8 cellular contexts compared by ENCODE assay signal in genomic region chr5:133824661-133825254, GRCh38.
DNase-seq lines count a peak whose midpoint lies in the region; ATAC-seq and TF ChIP-seq lines count a peak whose summit lies in the region.

No MANE protein-coding gene starts in this region.

- peak; percentile 63 for DNase-seq in activated CD8-positive, alpha-beta memory T cell treated with anti-CD3 and anti-CD28 coated beads for 24 hours
- no peak for DNase-seq in activated CD8-positive, alpha-beta memory T cell treated with anti-CD3 and anti-CD28 coated beads, Interleukin-2, amount 50 U/mL, for 48 hours
- DNase-seq in PC-9 (no peak), lower lobe of right lung (no peak), NCI-H146 (lab: John Stamatoyannopoulos, UW) (no peak), NCI-H510A treated with DMSO at 0.1 percent for 48 hours (lab: John Stamatoyannopoulos, UW) (no peak)
- DNase-seq in stimulated activated CD8-positive, alpha-beta memory T cell treated with anti-CD3 and anti-CD28 coated beads, Interleukin-4, amount 100 ng/mL, for 48 hours = peak; percentile 46

- intact Hi-C loops in PC-9 (cut with micrococcal nuclease; ENCODE audit: unreplicated experiment) = no loop called here
- intact Hi-C loops in lower lobe of right lung (cut with DNase I) = no loop called here

- CTCF ChIA-PET in PC-9 (lab: Charles Lee) = no interaction called here

- H3K27me3 ChIP-seq in PC-9 (ENCODE audit: insufficient read depth, low read depth) = no peaks in the 10 kb centered on the region
- no peaks in the 10 kb centered on the region for H3K27me3 ChIP-seq in lower lobe of right lung (ENCODE audit: low read depth)

- H3K9me3 ChIP-seq in PC-9 (ENCODE audit: insufficient read depth, low read depth) = no peaks in the 10 kb centered on the region
- H3K9me3 ChIP-seq in lower lobe of right lung = no peaks in the 10 kb centered on the region

- H3K27ac ChIP-seq in PC-9 (no peak overlapping the region), lower lobe of right lung (no peak overlapping the region)

- H3K9me2 ChIP-seq in PC-9 (ENCODE audit: insufficient read depth) = no peaks in the 10 kb centered on the region

- peaks cover 25% of the 10 kb centered on the region for H3K4me1 ChIP-seq in PC-9 (replicated peaks; ENCODE audit: insufficient read depth)
- H3K4me1 ChIP-seq in lower lobe of right lung = peaks cover 20% of the 10 kb centered on the region

- ATAC-seq in HG02588 (IDR thresholded peaks at IDR 0.05; ENCODE audit: unreplicated experiment) = peak; percentile 81
- ATAC-seq in lower lobe of right lung = no peak

- no peaks in the 10 kb centered on the region for H3K79me2 ChIP-seq in PC-9 (ENCODE audit: low read depth)

- BruUV-seq in PC-9 (replicated peaks; lab: Mats Ljungman, UMichigan) = no TSS peak

- no peak overlapping the region for H3K4me2 ChIP-seq in PC-9

- POLR2A ChIA-PET in PC-9 (lab: Charles Lee; ENCODE audit: unreplicated experiment) = no interaction called here

- H2AFZ ChIP-seq in PC-9 = peak overlapping the region; percentile 61; the same call in 1 of the 2 replicates

- H4K20me1 ChIP-seq in PC-9 (ENCODE audit: insufficient read depth) = no peaks in the 10 kb centered on the region

- H3K36me3 ChIP-seq in PC-9 (ENCODE audit: low read depth) (no peaks in the 10 kb centered on the region), lower lobe of right lung (no peaks in the 10 kb centered on the region)

- H3K4me3 ChIP-seq in PC-9 (no peak overlapping the region), lower lobe of right lung (no peak overlapping the region)

- TF ChIP-seq CTCF in PC-9 (conservative IDR thresholded peaks at IDR 0.05) (no peak), lower lobe of right lung (IDR thresholded peaks at IDR 0.05) (no peak)

- H3F3A ChIP-seq in PC-9 (ENCODE audit: insufficient read depth, low read depth) = peaks cover 13% of the 10 kb centered on the region; the same call in 1 of the 2 replicates

Comparison
In these comparisons a context has a peak if more than half of its experiments do, and no peak if none do; other contexts are left out.
1. DNase-seq: peak in activated CD8-positive, alpha-beta memory T cell treated with anti-CD3 and anti-CD28 coated beads for 24 hours (single experiment) and stimulated activated CD8-positive, alpha-beta memory T cell treated with anti-CD3 and anti-CD28 coated beads, Interleukin-4, amount 100 ng/mL, for 48 hours (single experiment); none in activated CD8-positive, alpha-beta memory T cell treated with anti-CD3 and anti-CD28 coated beads, Interleukin-2, amount 50 U/mL, for 48 hours (single experiment), PC-9 (0 of 2), lower lobe of right lung (single experiment), NCI-H146 (single experiment) and NCI-H510A treated with DMSO at 0.1 percent for 48 hours (single experiment).